ENCODE assay signal across 1 cellular context in the genomic region with DNA sequence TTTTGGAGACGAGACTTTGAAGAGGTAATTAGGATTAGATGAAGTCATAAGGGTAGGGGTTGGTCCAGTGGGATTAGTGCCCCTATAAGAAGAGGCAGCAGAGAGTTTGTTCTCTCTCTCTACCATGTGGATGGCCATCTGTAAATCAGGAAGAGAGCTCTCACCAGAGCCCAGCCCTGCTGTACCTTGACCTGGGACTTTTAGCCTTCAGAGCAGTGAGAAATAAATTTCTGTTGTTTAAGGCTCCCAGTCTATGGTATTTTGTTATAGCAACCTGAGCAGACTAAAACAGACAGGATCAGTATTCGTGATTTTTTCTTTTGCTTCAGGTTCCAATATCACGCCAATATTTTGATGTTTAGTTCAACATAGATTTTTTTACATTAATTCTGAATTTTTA.
TF ChIP-seq lines count a peak whose summit lies in the region.

No MANE protein-coding gene starts in this region.

TF ChIP-seq in HepG2, 621 proteins besides CTCF, POLR2A, EP300 and RAD21 (continued from another document and continues in another):
- TF ChIP-seq SNRNP70 (IDR thresholded peaks at IDR 0.05; ENCODE audit: low read depth, low read length) (no peak), HIC2 (CRISPR knock-in tag; IDR thresholded peaks at IDR 0.05; ENCODE audit: low read depth) (no peak), BRF2 (CRISPR knock-in tag; IDR thresholded peaks at IDR 0.05) (no peak), ZNF576 (CRISPR knock-in tag; IDR thresholded peaks at IDR 0.05) (no peak), ZNF335 (CRISPR knock-in tag; IDR thresholded peaks at IDR 0.05) (no peak), SMARCE1 (IDR thresholded peaks at IDR 0.05; ENCODE audit: borderline replicate concordance) (no peak), GATAD2A (CRISPR knock-in tag; IDR thresholded peaks at IDR 0.05) (no peak), MTA3 (CRISPR knock-in tag; IDR thresholded peaks at IDR 0.05) (no peak), ZFYVE20 (CRISPR knock-in tag; IDR thresholded peaks at IDR 0.05; ENCODE audit: borderline replicate concordance, low read depth) (no peak), ZNF75D (CRISPR knock-in tag; IDR thresholded peaks at IDR 0.05; ENCODE audit: borderline replicate concordance) (no peak), TEAD3 (CRISPR knock-in tag; optimal IDR thresholded peaks at IDR 0.05; ENCODE audit: borderline replicate concordance) (no peak), TFAP4 (IDR thresholded peaks at IDR 0.05; ENCODE audit: borderline replicate concordance, low read depth) (peak; percentile 25; the same call in 1 of the 2 replicates), CCAR2 (optimal IDR thresholded peaks at IDR 0.05; ENCODE audit: low read depth, low read length) (no peak), ZNF251 (CRISPR knock-in tag; IDR thresholded peaks at IDR 0.05) (no peak), ZNF644 (CRISPR knock-in tag; IDR thresholded peaks at IDR 0.05; ENCODE audit: low read depth) (peak; percentile 59), ZSCAN20 (CRISPR knock-in tag; IDR thresholded peaks at IDR 0.05; ENCODE audit: borderline replicate concordance) (no peak), ZSCAN31 (CRISPR knock-in tag; IDR thresholded peaks at IDR 0.05; ENCODE audit: low read depth) (no peak), ZNF441 (CRISPR knock-in tag; IDR thresholded peaks at IDR 0.05; ENCODE audit: borderline replicate concordance) (no peak), SRSF1 (optimal IDR thresholded peaks at IDR 0.05; ENCODE audit: low read depth, low read length) (no peak), PBX2 (CRISPR knock-in tag; IDR thresholded peaks at IDR 0.05) (no peak), HMG20A (CRISPR knock-in tag; IDR thresholded peaks at IDR 0.05; ENCODE audit: borderline replicate concordance) (0 out of 2 replicates have a peak, but pooled peaks have one; percentile 13), ZNF577 (CRISPR knock-in tag; IDR thresholded peaks at IDR 0.05; ENCODE audit: borderline replicate concordance, low read depth) (no peak), HMG20B (CRISPR knock-in tag; conservative IDR thresholded peaks at IDR 0.05) (no peak), MEF2D (CRISPR knock-in tag; IDR thresholded peaks at IDR 0.05) (no peak), TBX3 (IDR thresholded peaks at IDR 0.05; ENCODE audit: borderline replicate concordance) (no peak), ZMYM2 (CRISPR knock-in tag; IDR thresholded peaks at IDR 0.05) (no peak), YEATS2 (CRISPR knock-in tag; IDR thresholded peaks at IDR 0.05; ENCODE audit: borderline replicate concordance) (no peak), ZNF331 (CRISPR knock-in tag; IDR thresholded peaks at IDR 0.05) (peak; percentile 66; the same call in 1 of the 2 replicates), ZNF510 (CRISPR knock-in tag; IDR thresholded peaks at IDR 0.05; ENCODE audit: low read depth) (no peak), MIXL1 (CRISPR knock-in tag; IDR thresholded peaks at IDR 0.05) (0 out of 2 replicates have a peak, but pooled peaks have one; percentile 47), GABPA (IDR thresholded peaks at IDR 0.05; ENCODE audit: low read depth, low read length) (no peak), GABPA (CRISPR knock-in tag; IDR thresholded peaks at IDR 0.05; ENCODE audit: low read depth) (no peak), HNRNPL (IDR thresholded peaks at IDR 0.05; ENCODE audit: low read depth, low read length) (no peak), ZNF549 (CRISPR knock-in tag; IDR thresholded peaks at IDR 0.05) (no peak), HDAC1 (CRISPR knock-in tag; IDR thresholded peaks at IDR 0.05) (no peak), JUN (CRISPR knock-in tag; IDR thresholded peaks at IDR 0.05) (no peak), ZNF674 (CRISPR knock-in tag; IDR thresholded peaks at IDR 0.05; ENCODE audit: low read depth) (no peak), ZNF432 (CRISPR knock-in tag; IDR thresholded peaks at IDR 0.05; ENCODE audit: borderline replicate concordance) (no peak), PCBP2 (optimal IDR thresholded peaks at IDR 0.05; ENCODE audit: low read depth, low read length, poor library complexity, severe bottlenecking) (no peak), HNF4G (IDR thresholded peaks at IDR 0.05; ENCODE audit: borderline replicate concordance, low read depth, low read length) (peak; percentile 52; the same call in 1 of the 2 replicates), HNF4G (CRISPR knock-in tag; IDR thresholded peaks at IDR 0.05; ENCODE audit: borderline replicate concordance, low read depth) (peak; percentile 34; the same call in 1 of the 2 replicates), KDM5B (CRISPR knock-in tag; IDR thresholded peaks at IDR 0.05; ENCODE audit: borderline replicate concordance) (no peak), TBX2 (CRISPR knock-in tag; IDR thresholded peaks at IDR 0.05; ENCODE audit: borderline replicate concordance) (no peak), ZNF746 (CRISPR knock-in tag; IDR thresholded peaks at IDR 0.05) (no peak), NCOA1 (CRISPR knock-in tag; IDR thresholded peaks at IDR 0.05) (no peak), MXD3 (CRISPR knock-in tag; IDR thresholded peaks at IDR 0.05) (no peak), ZNF503 (CRISPR knock-in tag; IDR thresholded peaks at IDR 0.05) (no peak), ARNTL (CRISPR knock-in tag; IDR thresholded peaks at IDR 0.05) (no peak), NFYB (CRISPR knock-in tag; IDR thresholded peaks at IDR 0.05) (no peak), MED1 (CRISPR knock-in tag; IDR thresholded peaks at IDR 0.05) (peak; percentile 51), PAX8 (CRISPR knock-in tag; IDR thresholded peaks at IDR 0.05; ENCODE audit: borderline replicate concordance) (no peak), NRL (CRISPR knock-in tag; IDR thresholded peaks at IDR 0.05; ENCODE audit: borderline replicate concordance) (no peak), ZNF230 (CRISPR knock-in tag; IDR thresholded peaks at IDR 0.05) (no peak), ZNF180 (CRISPR knock-in tag; IDR thresholded peaks at IDR 0.05; ENCODE audit: borderline replicate concordance, low read depth) (no peak), ZNF749 (CRISPR knock-in tag; IDR thresholded peaks at IDR 0.05; ENCODE audit: borderline replicate concordance) (no peak), TMF1 (CRISPR knock-in tag; IDR thresholded peaks at IDR 0.05; ENCODE audit: low read depth) (no peak), ZNF557 (CRISPR knock-in tag; IDR thresholded peaks at IDR 0.05) (no peak), FOXA3 (CRISPR knock-in tag; IDR thresholded peaks at IDR 0.05) (0 out of 2 replicates have a peak, but pooled peaks have one; percentile 12)
- TF ChIP-seq, protein P1, sequence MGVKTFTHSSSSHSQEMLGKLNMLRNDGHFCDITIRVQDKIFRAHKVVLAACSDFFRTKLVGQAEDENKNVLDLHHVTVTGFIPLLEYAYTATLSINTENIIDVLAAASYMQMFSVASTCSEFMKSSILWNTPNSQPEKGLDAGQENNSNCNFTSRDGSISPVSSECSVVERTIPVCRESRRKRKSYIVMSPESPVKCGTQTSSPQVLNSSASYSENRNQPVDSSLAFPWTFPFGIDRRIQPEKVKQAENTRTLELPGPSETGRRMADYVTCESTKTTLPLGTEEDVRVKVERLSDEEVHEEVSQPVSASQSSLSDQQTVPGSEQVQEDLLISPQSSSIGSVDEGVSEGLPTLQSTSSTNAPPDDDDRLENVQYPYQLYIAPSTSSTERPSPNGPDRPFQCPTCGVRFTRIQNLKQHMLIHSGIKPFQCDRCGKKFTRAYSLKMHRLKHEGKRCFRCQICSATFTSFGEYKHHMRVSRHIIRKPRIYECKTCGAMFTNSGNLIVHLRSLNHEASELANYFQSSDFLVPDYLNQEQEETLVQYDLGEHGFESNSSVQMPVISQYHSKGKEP (CRISPR knock-in tag; IDR thresholded peaks at IDR 0.05), result no peak
- TF ChIP-seq, protein P2, sequence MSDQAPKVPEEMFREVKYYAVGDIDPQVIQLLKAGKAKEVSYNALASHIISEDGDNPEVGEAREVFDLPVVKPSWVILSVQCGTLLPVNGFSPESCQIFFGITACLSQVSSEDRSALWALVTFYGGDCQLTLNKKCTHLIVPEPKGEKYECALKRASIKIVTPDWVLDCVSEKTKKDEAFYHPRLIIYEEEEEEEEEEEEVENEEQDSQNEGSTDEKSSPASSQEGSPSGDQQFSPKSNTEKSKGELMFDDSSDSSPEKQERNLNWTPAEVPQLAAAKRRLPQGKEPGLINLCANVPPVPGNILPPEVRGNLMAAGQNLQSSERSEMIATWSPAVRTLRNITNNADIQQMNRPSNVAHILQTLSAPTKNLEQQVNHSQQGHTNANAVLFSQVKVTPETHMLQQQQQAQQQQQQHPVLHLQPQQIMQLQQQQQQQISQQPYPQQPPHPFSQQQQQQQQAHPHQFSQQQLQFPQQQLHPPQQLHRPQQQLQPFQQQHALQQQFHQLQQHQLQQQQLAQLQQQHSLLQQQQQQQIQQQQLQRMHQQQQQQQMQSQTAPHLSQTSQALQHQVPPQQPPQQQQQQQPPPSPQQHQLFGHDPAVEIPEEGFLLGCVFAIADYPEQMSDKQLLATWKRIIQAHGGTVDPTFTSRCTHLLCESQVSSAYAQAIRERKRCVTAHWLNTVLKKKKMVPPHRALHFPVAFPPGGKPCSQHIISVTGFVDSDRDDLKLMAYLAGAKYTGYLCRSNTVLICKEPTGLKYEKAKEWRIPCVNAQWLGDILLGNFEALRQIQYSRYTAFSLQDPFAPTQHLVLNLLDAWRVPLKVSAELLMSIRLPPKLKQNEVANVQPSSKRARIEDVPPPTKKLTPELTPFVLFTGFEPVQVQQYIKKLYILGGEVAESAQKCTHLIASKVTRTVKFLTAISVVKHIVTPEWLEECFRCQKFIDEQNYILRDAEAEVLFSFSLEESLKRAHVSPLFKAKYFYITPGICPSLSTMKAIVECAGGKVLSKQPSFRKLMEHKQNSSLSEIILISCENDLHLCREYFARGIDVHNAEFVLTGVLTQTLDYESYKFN (CRISPR knock-in tag; conservative IDR thresholded peaks at IDR 0.05), result peak; percentile 64
- TF ChIP-seq, protein P3, sequence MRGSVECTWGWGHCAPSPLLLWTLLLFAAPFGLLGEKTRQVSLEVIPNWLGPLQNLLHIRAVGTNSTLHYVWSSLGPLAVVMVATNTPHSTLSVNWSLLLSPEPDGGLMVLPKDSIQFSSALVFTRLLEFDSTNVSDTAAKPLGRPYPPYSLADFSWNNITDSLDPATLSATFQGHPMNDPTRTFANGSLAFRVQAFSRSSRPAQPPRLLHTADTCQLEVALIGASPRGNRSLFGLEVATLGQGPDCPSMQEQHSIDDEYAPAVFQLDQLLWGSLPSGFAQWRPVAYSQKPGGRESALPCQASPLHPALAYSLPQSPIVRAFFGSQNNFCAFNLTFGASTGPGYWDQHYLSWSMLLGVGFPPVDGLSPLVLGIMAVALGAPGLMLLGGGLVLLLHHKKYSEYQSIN (CRISPR knock-in tag; IDR thresholded peaks at IDR 0.05; ENCODE audit: borderline replicate concordance), result no peak
